9 cellular contexts compared by ENCODE assay signal in the genomic region with DNA sequence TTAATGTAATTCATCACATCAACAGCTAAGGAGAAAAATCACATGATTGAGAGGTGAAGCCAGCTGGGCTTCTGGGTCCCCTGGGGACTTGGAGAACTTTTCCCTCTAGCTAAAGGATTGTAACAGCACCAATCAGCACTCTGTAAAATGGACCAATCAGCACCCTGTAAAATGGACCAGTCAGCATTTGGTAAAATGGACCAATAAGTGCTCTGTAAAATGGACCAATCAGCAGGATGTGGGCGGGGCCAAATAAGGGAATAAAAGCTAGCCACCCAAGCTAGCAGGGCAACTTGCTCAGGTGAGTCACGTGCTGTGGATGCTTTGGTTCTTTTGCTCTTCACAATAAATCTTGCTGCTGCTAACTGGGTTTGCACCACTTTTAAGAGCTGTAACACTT.
"Had no signal": no experiment of that assay in that cellular context is flagged by ENCODE, and none has a peak within 500 bp of the region (broad histone marks: within the 10 kb centered on the region; RNA-seq: fewer than 3 reads in every experiment).

No MANE protein-coding gene starts in this region.

- DNase-seq: GM23248, GOT3, H9, HCEC 1CT, IMR-90, KBM-7 had no signal

- H3K4me3 ChIP-seq: GM23248 had no signal

- FAIRE-seq: H54 had no signal

- H3K27ac Mint-ChIP-seq: H9 had no signal

- H3K4me2 ChIP-seq: KMS-11 had no signal

- H3K27ac ChIP-seq: GM23248, HL-60, KMS-11 had no signal

- H3K4me3 Mint-ChIP-seq: H9 had no signal

- H2AFZ ChIP-seq: GM23248 had no signal

- H3K9ac ChIP-seq: GM23248, KMS-11 had no signal
